ENCODE assay signal across 8 cellular contexts in the genomic region with DNA sequence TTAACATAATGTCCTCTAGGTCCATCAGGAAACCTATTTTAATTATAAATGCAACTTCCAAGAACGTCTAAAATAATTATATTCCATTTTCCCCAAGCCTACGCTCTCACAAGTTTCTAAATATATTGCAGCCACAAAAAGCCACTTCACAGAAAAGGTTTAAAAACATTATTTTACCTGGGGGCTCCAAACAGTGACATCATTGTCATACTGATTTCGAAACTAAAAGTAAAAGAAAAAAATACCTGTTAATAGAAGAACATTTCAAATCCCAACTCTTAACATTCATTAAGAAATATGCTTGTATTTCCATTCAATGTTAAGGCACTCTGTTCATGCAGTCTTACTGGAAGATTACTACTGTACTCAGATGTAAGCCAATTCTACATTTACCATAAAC. TPM values are rescaled to one million over a fixed set of nuclear protein-coding genes. Genes with fewer than 3 reads are reported as not detected.
DNase-seq lines count a peak whose midpoint lies in the region; ATAC-seq lines count a peak whose summit lies in the region.

No MANE protein-coding gene starts in this region.

- H3K27ac Mint-ChIP-seq in T-helper 1 cell treated with Interleukin-12 subunit alpha and Interleukin-12 subunit beta and Interleukin-4 antibody, amounts not matched to agents 30 μg/mL and 1 μg/mL, for 36 hours: peak overlapping the region; percentile 93
- H3K27ac Mint-ChIP-seq in activated T-helper 1 cell treated with anti-CD3 and anti-CD28 coated beads, Interleukin-12 subunit alpha, Interleukin-12 subunit beta, Interleukin-2, Interleukin-4 antibody, amounts not matched to agents 30 ng/mL and 10 ng/mL and 1 ng/mL, durations not matched to agents 14 hours and 24 hours and 36 hours: peak overlapping the region; percentile 94
- H3K27ac Mint-ChIP-seq in stimulated activated naive CD8-positive, alpha-beta T cell treated with anti-CD3 and anti-CD28 coated beads, Interleukin-15, amount 100 ng/mL, for 72 hours: peak overlapping the region; percentile 94 to 99

- H3K4me1 Mint-ChIP-seq in T-helper 1 cell treated with Interleukin-12 subunit alpha and Interleukin-12 subunit beta and Interleukin-4 antibody, amounts not matched to agents 30 μg/mL and 1 μg/mL, for 36 hours (ENCODE audit: low read depth): peaks cover 28% of the 10 kb centered on the region
- H3K4me1 Mint-ChIP-seq in activated T-helper 1 cell treated with anti-CD3 and anti-CD28 coated beads, Interleukin-12 subunit alpha, Interleukin-12 subunit beta, Interleukin-2, Interleukin-4 antibody, amounts not matched to agents 30 ng/mL and 10 ng/mL and 1 ng/mL, durations not matched to agents 14 hours and 24 hours and 36 hours (ENCODE audit: low read depth): peaks cover 33% of the 10 kb centered on the region
- H3K4me1 Mint-ChIP-seq in stimulated activated naive CD8-positive, alpha-beta T cell treated with anti-CD3 and anti-CD28 coated beads, Interleukin-15, amount 100 ng/mL, for 72 hours: peaks cover 28% of the 10 kb centered on the region

- H3K4me3 Mint-ChIP-seq in T-helper 1 cell treated with Interleukin-12 subunit alpha and Interleukin-12 subunit beta and Interleukin-4 antibody, amounts not matched to agents 30 μg/mL and 1 μg/mL, for 36 hours: peak overlapping the region; percentile 94
- peak overlapping the region; percentile 94 for H3K4me3 Mint-ChIP-seq in activated T-helper 1 cell treated with anti-CD3 and anti-CD28 coated beads, Interleukin-12 subunit alpha, Interleukin-12 subunit beta, Interleukin-2, Interleukin-4 antibody, amounts not matched to agents 30 ng/mL and 10 ng/mL and 1 ng/mL, durations not matched to agents 14 hours and 24 hours and 36 hours
- H3K4me3 Mint-ChIP-seq in stimulated activated naive CD8-positive, alpha-beta T cell treated with anti-CD3 and anti-CD28 coated beads, Interleukin-15, amount 100 ng/mL, for 72 hours: peak overlapping the region; percentile 92 to 94

- H3K9me3 ChIP-seq in iPS-18c (ENCODE audit: control insufficient read depth, insufficient read depth, low read length): no peaks in the 10 kb centered on the region

- 0 out of 2 replicates have a peak overlapping the region, but pooled peaks have one; percentile 98 for H3K4me3 ChIP-seq in iPS-18c (ENCODE audit: insufficient read depth, low read depth, low read length)

- no peaks in the 10 kb centered on the region for H3K9me3 Mint-ChIP-seq in T-helper 1 cell treated with Interleukin-12 subunit alpha and Interleukin-12 subunit beta and Interleukin-4 antibody, amounts not matched to agents 30 μg/mL and 1 μg/mL, for 36 hours
- H3K9me3 Mint-ChIP-seq in activated T-helper 1 cell treated with anti-CD3 and anti-CD28 coated beads, Interleukin-12 subunit alpha, Interleukin-12 subunit beta, Interleukin-2, Interleukin-4 antibody, amounts not matched to agents 30 ng/mL and 10 ng/mL and 1 ng/mL, durations not matched to agents 14 hours and 24 hours and 36 hours: no peaks in the 10 kb centered on the region
- no peaks in the 10 kb centered on the region for H3K9me3 Mint-ChIP-seq in stimulated activated naive CD8-positive, alpha-beta T cell treated with anti-CD3 and anti-CD28 coated beads, Interleukin-15, amount 100 ng/mL, for 72 hours

- DNase-seq in T-helper 1 cell (no peak), RKO (ENCODE audit: low spot score) (no peak)
- no peak for DNase-seq in activated T-helper 1 cell treated with anti-CD3 and anti-CD28 coated beads, Interleukin-12 subunit alpha, Interleukin-12 subunit beta, Interleukin-2, Interleukin-4 antibody, amounts not matched to agents 30 ng/mL and 10 ng/mL and 1 ng/mL, durations not matched to agents 14 hours and 24 hours and 36 hours (ENCODE audit: low spot score)
- DNase-seq in stimulated activated naive CD8-positive, alpha-beta T cell treated with anti-CD3 and anti-CD28 coated beads, Interleukin-15, amount 100 ng/mL, for 72 hours: no peak

- H3K36me3 Mint-ChIP-seq in T-helper 1 cell treated with Interleukin-12 subunit alpha and Interleukin-12 subunit beta and Interleukin-4 antibody, amounts not matched to agents 30 μg/mL and 1 μg/mL, for 36 hours (ENCODE audit: low read depth): peaks cover 32% of the 10 kb centered on the region
- peaks cover 38% of the 10 kb centered on the region for H3K36me3 Mint-ChIP-seq in activated T-helper 1 cell treated with anti-CD3 and anti-CD28 coated beads, Interleukin-12 subunit alpha, Interleukin-12 subunit beta, Interleukin-2, Interleukin-4 antibody, amounts not matched to agents 30 ng/mL and 10 ng/mL and 1 ng/mL, durations not matched to agents 14 hours and 24 hours and 36 hours (ENCODE audit: low read depth)

- intact Hi-C loops in activated T-helper 1 cell treated with anti-CD3 and anti-CD28 coated beads, Interleukin-12 subunit alpha, Interleukin-12 subunit beta, Interleukin-2, Interleukin-4 antibody, amounts not matched to agents 30 ng/mL and 10 ng/mL and 1 ng/mL, durations not matched to agents 14 hours and 24 hours and 36 hours (cut with micrococcal nuclease): loop anchor here (2.0 to 10.0 kb wide), 2 partner anchors 486 to 850 kb away; a partner anchor contains a TSS

- no peaks in the 10 kb centered on the region for H3K27me3 Mint-ChIP-seq in T-helper 1 cell treated with Interleukin-12 subunit alpha and Interleukin-12 subunit beta and Interleukin-4 antibody, amounts not matched to agents 30 μg/mL and 1 μg/mL, for 36 hours (ENCODE audit: low read depth)
- H3K27me3 Mint-ChIP-seq in activated T-helper 1 cell treated with anti-CD3 and anti-CD28 coated beads, Interleukin-12 subunit alpha, Interleukin-12 subunit beta, Interleukin-2, Interleukin-4 antibody, amounts not matched to agents 30 ng/mL and 10 ng/mL and 1 ng/mL, durations not matched to agents 14 hours and 24 hours and 36 hours (ENCODE audit: insufficient read depth): no peaks in the 10 kb centered on the region
- H3K27me3 Mint-ChIP-seq in stimulated activated naive CD8-positive, alpha-beta T cell treated with anti-CD3 and anti-CD28 coated beads, Interleukin-15, amount 100 ng/mL, for 72 hours: no peaks in the 10 kb centered on the region

- ATAC-seq in stimulated activated naive CD8-positive, alpha-beta T cell treated with anti-CD3 and anti-CD28 coated beads, Interleukin-15, amount 100 ng/mL, for 72 hours: no peak
- ATAC-seq in GM19023 (IDR thresholded peaks at IDR 0.05; ENCODE audit: unreplicated experiment) (no peak), HG03442 (IDR thresholded peaks at IDR 0.05; ENCODE audit: unreplicated experiment) (no peak)

RNA-seq across cellular contexts. Expression of a gene that starts 1.4 kb away (rescaled TPM):
- total RNA-seq in activated T-helper 1 cell treated with anti-CD3 and anti-CD28 coated beads, Interleukin-12 subunit alpha, Interleukin-12 subunit beta, Interleukin-2, Interleukin-4 antibody, amounts not matched to agents 30 ng/mL and 10 ng/mL and 1 ng/mL, durations not matched to agents 14 hours and 24 hours and 36 hours: 313 and 340 TPM in 2 replicates

RNA-seq across cellular contexts. Expression of a gene that starts 19.2 kb away (rescaled TPM):
- 94.8 and 101 TPM in 2 replicates for total RNA-seq in activated T-helper 1 cell treated with anti-CD3 and anti-CD28 coated beads, Interleukin-12 subunit alpha, Interleukin-12 subunit beta, Interleukin-2, Interleukin-4 antibody, amounts not matched to agents 30 ng/mL and 10 ng/mL and 1 ng/mL, durations not matched to agents 14 hours and 24 hours and 36 hours
